ENCODE assay signal across 22 cellular contexts in genomic region chr3:151675858-151676615, GRCh38. TPM values are rescaled to one million over a fixed set of nuclear protein-coding genes. Genes with fewer than 3 reads are reported as not detected.
A peak's percentile ranks its signal among the peaks of the same experiment; 100 is the strongest.
DNase-seq lines count a peak whose midpoint lies in the region; ATAC-seq, FAIRE-seq and TF ChIP-seq lines count a peak whose summit lies in the region.
"Had no signal": no experiment of that assay in that cellular context is flagged by ENCODE, and none has a peak within 500 bp of the region (broad histone marks: within the 10 kb centered on the region; RNA-seq: fewer than 3 reads in every experiment).

No MANE protein-coding gene starts in this region.

- no peaks in the 10 kb centered on the region for H3K36me3 ChIP-seq in K562 (ENCODE audit: control insufficient read depth, insufficient read depth, low read length)
- no peaks in the 10 kb centered on the region for H3K36me3 ChIP-seq in small intestine (ENCODE audit: control insufficient read depth in 2 of 2, insufficient read depth in 2 of 2, low read length in 2 of 2)

- no peak overlapping the region; the same call in 1 of the 2 replicates for H2AFZ ChIP-seq in K562 (ENCODE audit: low read depth, low read length)

- H3K4me2 ChIP-seq in K562 (ENCODE audit: insufficient read depth, low read length) = no peak overlapping the region
- H3K4me2 ChIP-seq: KMS-11 had no signal

- ATAC-seq in K562 = no peak
- ATAC-seq: HepG2, Panc1, Right ventricle myocardium inferior, SK-N-SH treated with all-trans-retinoic acid at 6 μM for 48 hours had no signal

- H3K4me3 ChIP-seq in HL-60 (replicated peaks; ENCODE audit: insufficient read depth, low read length) (no peak overlapping the region), NB4 (ENCODE audit: low read depth, low read length) (no peak overlapping the region), K562 (no peak overlapping the region), small intestine (ENCODE audit: low read depth in 1 of 2, low read length in 2 of 2) (no peak overlapping the region)

- no TSS peak for BruUV-seq in K562 (replicated peaks; lab: Mats Ljungman, UMichigan)

- H3K27ac ChIP-seq in HL-60 (replicated peaks) (no peak overlapping the region), K562 (ENCODE audit: extremely low read depth, low read depth, low read length) (no peak overlapping the region), small intestine (ENCODE audit: low read depth in 1 of 2, low read length in 1 of 2) (no peak overlapping the region)
- H3K27ac ChIP-seq: KMS-11 had no signal

- no peaks in the 10 kb centered on the region; a peak in 2 of 5 replicates for H3K4me1 ChIP-seq in K562 (replicated peaks in 1 of 2; ENCODE audit: control insufficient read depth in 2 of 2, insufficient read depth in 2 of 2, low read length in 2 of 2)
- H3K4me1 ChIP-seq in small intestine (ENCODE audit: control insufficient read depth in 2 of 2, insufficient read depth in 1 of 2, low read depth in 1 of 2, low read length in 1 of 2) = no peaks in the 10 kb centered on the region
- H3K4me1 ChIP-seq: Caco-2 had no signal

- no peak for TF ChIP-seq CTCF in HL-60 (IDR thresholded peaks at IDR 0.05; ENCODE audit: insufficient read depth, low read length)
- TF ChIP-seq CTCF in NB4 (IDR thresholded peaks at IDR 0.05; ENCODE audit: low read depth, low read length) = no peak
- TF ChIP-seq CTCF in K562 (IDR thresholded peaks at IDR 0.05 in 2 of 3, conservative IDR thresholded peaks at IDR 0.05 in 1 of 3; ENCODE audit: insufficient read depth in 2 of 3, low read depth in 1 of 3, low read length in 3 of 3) = no peak

- no peak overlapping the region for H3K9ac ChIP-seq in K562 (ENCODE audit: insufficient read depth in 1 of 2, low read depth in 2 of 2, low read length in 2 of 2)
- H3K9ac ChIP-seq: KMS-11 had no signal

- in situ Hi-C loops in K562 (cut with MboI) = no loop called here

- H3K9me1 ChIP-seq in K562 (ENCODE audit: control insufficient read depth, insufficient read depth, low read length) = no peaks in the 10 kb centered on the region

- TF ChIP-seq POLR2A in NB4 (IDR thresholded peaks at IDR 0.05; ENCODE audit: extremely low read depth, insufficient read length) = no peak
- no peak for TF ChIP-seq POLR2A in K562 (conservative IDR thresholded peaks at IDR 0.05)

- H3K79me2 ChIP-seq in K562 (ENCODE audit: control insufficient read depth, insufficient read depth, low read length) = no peaks in the 10 kb centered on the region

- H3K27me3 ChIP-seq in HL-60 (ENCODE audit: insufficient read depth, poor library complexity, severe bottlenecking) (no peaks in the 10 kb centered on the region), K562 (ENCODE audit: control insufficient read depth in 2 of 2, insufficient read depth in 2 of 2, low read length in 2 of 2) (no peaks in the 10 kb centered on the region), small intestine (ENCODE audit: control insufficient read depth in 2 of 2, insufficient read depth in 2 of 2, low read length in 2 of 2) (no peaks in the 10 kb centered on the region)

- peak; percentile 34 to 43 for DNase-seq in HL-60 (ENCODE audit: low read depth in 1 of 2, low spot score in 1 of 2)
- DNase-seq in NB4 (ENCODE audit: low read depth) = peak; percentile 25
- peak in 1 of 4 experiments; percentile 20 for DNase-seq in K562 (ENCODE audit: extremely low read depth in 1 of 4, low spot score in 3 of 4)
- peak; percentile 40 for DNase-seq in iris pigment epithelial cell (ENCODE audit: low read depth)
- no peak for DNase-seq in small intestine
- DNase-seq in NAMALWA (ENCODE audit: low spot score) = no peak
- no peak for DNase-seq in ecto neural progenitor cell (ENCODE audit: low spot score)
- DNase-seq: Caco-2; DMS153; EL; HFFc6; NCI-H1417; NCI-H1930; NCI-H526 treated with DMSO at 0.1 percent for 48 hours; NK-92 treated with Interleukin-12 subunit alpha and Interleukin-12 subunit beta, amount 100 ng/mL, for 24 hours had no signal

- WGBS in K562 (ENCODE audit: insufficient coverage, low coverage, missing lambda C conversion rate) = 43% methylated on average over 8 of the region's 8 CpGs
- WGBS in small intestine, 3 donors = 91% methylated on average over 8 of the region's 8 CpGs

- no peaks in the 10 kb centered on the region for H4K20me1 ChIP-seq in K562 (replicated peaks; ENCODE audit: control insufficient read depth, insufficient read depth, low read length)

- CTCF ChIA-PET in K562 (lab: Yijun Ruan, JAX; ENCODE audit: low intra/inter-chr PET ratio) = no interaction called here

- TF ChIP-seq RAD21 in K562 (CRISPR knock-in tag; conservative IDR thresholded peaks at IDR 0.05 in 1 of 2, IDR thresholded peaks at IDR 0.05 in 1 of 2) = no peak

- TF ChIP-seq EP300 in K562 (IDR thresholded peaks at IDR 0.05; ENCODE audit: low read length) = no peak

- intact Hi-C loops in K562 (cut with micrococcal nuclease) = no loop called here

- FAIRE-seq in K562 (lab: Jason Lieb, UNC) (peak; percentile 15), small intestine (lab: Jason Lieb, UNC) (no peak)
- FAIRE-seq: H54, HepG2 had no signal

- H3K9me3 ChIP-seq in K562 (replicated peaks; ENCODE audit: control insufficient read depth, insufficient read depth, low read depth, low read length) = no peaks in the 10 kb centered on the region; the same call in 1 of the 2 replicates
- no peaks in the 10 kb centered on the region for H3K9me3 ChIP-seq in small intestine (ENCODE audit: control insufficient read depth, low read depth)
- H3K9me3 ChIP-seq: Caco-2 had no signal

- POLR2A ChIA-PET in K562 (lab: Yijun Ruan, JAX) = no interaction called here

TF ChIP-seq in K562, 482 proteins besides CTCF, POLR2A, EP300 and RAD21 (continues in another document):
- TF ChIP-seq TCF7 (IDR thresholded peaks at IDR 0.05; ENCODE audit: borderline replicate concordance) = no peak
- TF ChIP-seq ZBTB26 (CRISPR knock-in tag; IDR thresholded peaks at IDR 0.05) = no peak
- 0 out of 2 replicates have a peak, but pooled peaks have one; percentile 36 for TF ChIP-seq CREB3 (tag; conservative IDR thresholded peaks at IDR 0.05; ENCODE audit: low read depth)
- peak; percentile 75; the same call in 1 of the 2 replicates for TF ChIP-seq TSHZ1 (CRISPR knock-in tag; IDR thresholded peaks at IDR 0.05)
- 0 out of 2 replicates have a peak, but pooled peaks have one; percentile 69 for TF ChIP-seq ZNF668 (CRISPR knock-in tag; IDR thresholded peaks at IDR 0.05)

RNA-seq across cellular contexts. Expression of gene AADACL2, which starts 57.7 kb away (rescaled TPM):
- total RNA-seq in K562 (2011; cell fraction: chromatin; rRNA removed; ENCODE audit: low replicate concordance) = not detected in 2 replicates
- total RNA-seq in K562 (2011; cell fraction: nucleolus; rRNA removed) = not detected in 2 replicates
- total RNA-seq in K562 (2011; cell fraction: nucleoplasm; rRNA removed) = not detected in 2 replicates
- total RNA-seq in K562 (2014; rRNA removed) (not detected in 2 replicates), K562 (2014; rRNA removed; fragmentation: Illumina TruSeq; extraction: Trizol) (not detected in 2 replicates), K562 (2015; rRNA removed; fragmentation: Illumina TruSeq; extraction: Trizol) (not detected in 2 replicates), K562 (2021) (not detected in 2 replicates)
- polyA plus RNA-seq in K562 (2011; rRNA removed) (not detected in 2 replicates), K562 (2014; fragmentation: Illumina TruSeq; extraction: Trizol) (not detected in 2 replicates), K562 (2014; fragmentation: Nextera tagmentation; extraction: Ambion mirVana) (not detected), K562 (2014; rRNA removed) (not detected in 2 replicates), small intestine (under 1 TPM in 1 of 3 donors, not detected in 2; 0.60 TPM)
- polyA plus RNA-seq in K562 (2011; cell fraction: cytosol; rRNA removed) = not detected in 2 replicates
- polyA plus RNA-seq in K562 (2011; cell fraction: nucleus; rRNA removed) = not detected in 2 replicates
- polyA plus RNA-seq in K562 (2012) = not detected in 2 replicates
- polyA minus RNA-seq in K562 (2011; rRNA and poly(A)+ RNA removed) = not detected in 2 replicates
- not detected in 2 replicates for polyA minus RNA-seq in K562 (2011; cell fraction: cytosol; rRNA and poly(A)+ RNA removed)
- not detected in 2 replicates for polyA minus RNA-seq in K562 (2011; cell fraction: nucleus; rRNA and poly(A)+ RNA removed)
- total RNA-seq: Caco-2, HepG2, HFFc6, M059J, Right ventricle myocardium inferior had no signal
- polyA plus RNA-seq: HepG2 had no signal

Comparison
In these comparisons a context has a peak if more than half of its experiments do, and no peak if none do; other contexts are left out.
1. DNase-seq: peak in HL-60 (2 of 2), NB4 (single experiment) and iris pigment epithelial cell (single experiment); none in small intestine (single experiment), NAMALWA (single experiment) and ecto neural progenitor cell (single experiment).